ENCODE assay signal across 11 cellular contexts in the genomic region with DNA sequence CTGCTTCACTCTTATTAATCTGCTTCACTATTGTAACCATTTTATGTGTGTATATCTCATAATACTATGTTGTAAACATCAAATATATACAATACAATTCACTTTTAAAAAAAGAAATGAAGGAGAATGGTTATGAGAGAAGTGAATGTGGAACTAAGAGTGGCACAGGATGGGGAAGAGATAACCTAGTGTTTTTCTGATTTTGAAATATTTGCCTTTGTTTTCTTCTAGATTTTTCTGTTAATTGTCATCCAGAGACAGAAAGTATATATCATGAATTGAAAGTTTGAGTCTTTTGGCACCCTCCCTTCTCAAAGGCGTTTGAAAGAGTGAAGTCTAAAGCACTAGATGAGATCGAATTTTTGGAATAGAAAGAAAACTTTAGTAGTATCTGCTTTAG. TPM values are rescaled to one million over a fixed set of nuclear protein-coding genes. Genes with fewer than 3 reads are reported as not detected.
A peak's percentile ranks its signal among the peaks of the same experiment; 100 is the strongest.
DNase-seq lines count a peak whose midpoint lies in the region; ATAC-seq lines count a peak whose summit lies in the region.
"Had no signal": no experiment of that assay in that cellular context is flagged by ENCODE, and none has a peak within 500 bp of the region (broad histone marks: within the 10 kb centered on the region; RNA-seq: fewer than 3 reads in every experiment).

No MANE protein-coding gene starts in this region.

- peaks cover 40% of the 10 kb centered on the region for H3K36me3 Mint-ChIP-seq in stimulated activated naive CD8-positive, alpha-beta T cell treated with anti-CD3 and anti-CD28 coated beads, Interleukin-15, Interleukin-2, amounts not matched to agents 100 ng/mL and 50 ng/mL, for 24 hours (ENCODE audit: low read depth)
- peaks cover 0 to 4% (median 0%) of the 10 kb centered on the region in 3 donors for H3K36me3 Mint-ChIP-seq in immature natural killer cell

- DNase-seq in stimulated activated naive CD8-positive, alpha-beta T cell treated with anti-CD3 and anti-CD28 coated beads, Interleukin-15, Interleukin-2, amounts not matched to agents 100 U/mL and 50 U/mL, for 24 hours, result no peak
- DNase-seq in OCI-M1 (lab: John Stamatoyannopoulos, UW) (peak; percentile 68), immature natural killer cell (no peak)
- DNase-seq: C1 segment of cervical spinal cord; stimulated activated CD4-positive, alpha-beta T cell treated with anti-CD3 and anti-CD28 coated beads, Interleukin-2, amount 100 ng/mL, for 48 hours; stimulated activated naive CD4-positive, alpha-beta T cell had no signal

- peaks cover 7% of the 10 kb centered on the region for H3K9me3 Mint-ChIP-seq in stimulated activated naive CD8-positive, alpha-beta T cell treated with anti-CD3 and anti-CD28 coated beads, Interleukin-15, Interleukin-2, amounts not matched to agents 100 ng/mL and 50 ng/mL, for 24 hours
- H3K9me3 Mint-ChIP-seq in immature natural killer cell, result peaks cover 0 to under 1% (median 0%) of the 10 kb centered on the region in 6 donors

- H3K4me3 Mint-ChIP-seq in stimulated activated naive CD8-positive, alpha-beta T cell treated with anti-CD3 and anti-CD28 coated beads, Interleukin-15, Interleukin-2, amounts not matched to agents 100 ng/mL and 50 ng/mL, for 24 hours, result peak overlapping the region; percentile 96
- peak overlapping the region in 2 of 5 donors; percentile 22 to 98 for H3K4me3 Mint-ChIP-seq in immature natural killer cell

- no peak for ATAC-seq in stimulated activated naive CD8-positive, alpha-beta T cell treated with anti-CD3 and anti-CD28 coated beads, Interleukin-15, Interleukin-2, amounts not matched to agents 100 U/mL and 50 U/mL, for 24 hours
- ATAC-seq in HG03175 (IDR thresholded peaks at IDR 0.05; ENCODE audit: unreplicated experiment) (no peak), GM21526 (IDR thresholded peaks at IDR 0.05; ENCODE audit: low FRiP score, unreplicated experiment) (no peak), GM21515 (IDR thresholded peaks at IDR 0.05; ENCODE audit: unreplicated experiment) (no peak), HG03521 (IDR thresholded peaks at IDR 0.05; ENCODE audit: unreplicated experiment) (no peak)

- H3K27ac Mint-ChIP-seq in stimulated activated naive CD8-positive, alpha-beta T cell treated with anti-CD3 and anti-CD28 coated beads, Interleukin-15, Interleukin-2, amounts not matched to agents 100 ng/mL and 50 ng/mL, for 24 hours, result peak overlapping the region; percentile 0
- H3K27ac Mint-ChIP-seq in immature natural killer cell, result peak overlapping the region in 5 of 6 donors; percentile 0 to 83 (median 24)

- H3K27me3 Mint-ChIP-seq in stimulated activated naive CD8-positive, alpha-beta T cell treated with anti-CD3 and anti-CD28 coated beads, Interleukin-15, Interleukin-2, amounts not matched to agents 100 ng/mL and 50 ng/mL, for 24 hours, result no peaks in the 10 kb centered on the region
- H3K27me3 Mint-ChIP-seq in immature natural killer cell (ENCODE audit: low read depth in 3 of 3), result peaks cover 4 to 17% (median 8%) of the 10 kb centered on the region in 3 donors

- H3K4me1 Mint-ChIP-seq in stimulated activated naive CD8-positive, alpha-beta T cell treated with anti-CD3 and anti-CD28 coated beads, Interleukin-15, Interleukin-2, amounts not matched to agents 100 ng/mL and 50 ng/mL, for 24 hours (ENCODE audit: low read depth), result peaks cover 78% of the 10 kb centered on the region
- H3K4me1 Mint-ChIP-seq in immature natural killer cell, result peaks cover 72 to 92% of the 10 kb centered on the region in 2 donors

RNA-seq across cellular contexts. Expression of a gene that starts 2.8 kb away (rescaled TPM):
- 10 to 100 TPM; 19.8 to 27.5 (median 20.5) TPM for polyA plus RNA-seq in immature natural killer cell

RNA-seq across cellular contexts. Expression of a gene that starts 35.2 kb away (rescaled TPM):
- not detected for polyA plus RNA-seq in immature natural killer cell
